17 cellular contexts compared by ENCODE assay signal in the genomic region with DNA sequence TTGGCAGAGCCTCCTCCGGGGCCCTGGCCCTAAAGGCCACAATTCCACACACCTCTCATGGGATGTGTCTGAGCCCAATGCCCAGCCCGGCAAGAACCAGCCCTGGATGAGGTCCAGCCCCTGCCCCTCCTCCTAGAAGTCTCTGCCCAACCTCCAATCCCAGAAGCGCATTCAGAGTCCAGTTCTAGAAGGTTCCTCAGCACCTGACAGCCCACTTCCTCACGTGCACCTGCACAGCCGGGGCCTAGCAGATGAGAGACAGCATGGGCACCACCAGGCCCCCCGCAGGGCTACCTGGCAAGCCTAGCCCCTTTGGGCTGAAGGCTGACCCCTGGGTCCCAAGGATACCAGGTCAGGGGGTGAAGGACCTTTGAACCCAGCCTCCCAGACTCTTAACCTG. TPM values are rescaled to one million over a fixed set of nuclear protein-coding genes. Genes with fewer than 3 reads are reported as not detected.
DNase-seq lines count a peak whose midpoint lies in the region; ATAC-seq and TF ChIP-seq lines count a peak whose summit lies in the region.
"Had no signal": no experiment of that assay in that cellular context is flagged by ENCODE, and none has a peak within 500 bp of the region (broad histone marks: within the 10 kb centered on the region; RNA-seq: fewer than 3 reads in every experiment).

No MANE protein-coding gene starts in this region.

- H2BK12ac ChIP-seq in mesenchymal stem cell (ENCODE audit: low read length in 2 of 2) = peak overlapping the region; percentile 95

- dilution Hi-C loops in IMR-90 (cut with HindIII; ENCODE audit: low sequenced_read_pairs, unreplicated experiment) = no loop called here

- H2BK120ac ChIP-seq in IMR-90 (ENCODE audit: low read depth, low read length) (peak overlapping the region; percentile 95; the same call in 1 of the 2 replicates), mesenchymal stem cell (ENCODE audit: low read depth, low read length) (peak overlapping the region; percentile 12)

- H3K36me3 Mint-ChIP-seq in activated CD8-positive, alpha-beta T cell treated with anti-CD3 and anti-CD28 coated beads, Interleukin-2, amount 10 ng/mL, durations not matched to agents 7 days and 5 days (ENCODE audit: low read depth) = no peaks in the 10 kb centered on the region
- peaks cover 2% of the 10 kb centered on the region for H3K36me3 Mint-ChIP-seq in activated CD8-positive, alpha-beta T cell treated with anti-CD3 and anti-CD28 coated beads for 36 hours (ENCODE audit: low read depth)
- H3K36me3 Mint-ChIP-seq: CD8-positive, alpha-beta T cell had no signal

- H3K23ac ChIP-seq in IMR-90 (ENCODE audit: low read depth, low read length) (no peak overlapping the region), mesenchymal stem cell (ENCODE audit: low read length in 2 of 2) (no peak overlapping the region)

- H3K36me3 ChIP-seq in IMR-90 (ENCODE audit: control insufficient read depth, insufficient read depth, low read length) = no peaks in the 10 kb centered on the region
- no peaks in the 10 kb centered on the region for H3K36me3 ChIP-seq in mesenchymal stem cell (ENCODE audit: control insufficient read depth in 1 of 2, insufficient read depth in 2 of 2, low read depth in 1 of 2, low read length in 2 of 2)

- H2AK5ac ChIP-seq in IMR-90 (ENCODE audit: low read depth, low read length) (peak overlapping the region; percentile 44; the same call in 1 of the 2 replicates), mesenchymal stem cell (ENCODE audit: low read length, severe bottlenecking) (no peak overlapping the region)

- in situ Hi-C loops in IMR-90 (cut with MboI; ENCODE audit: low sequenced_read_pairs) = loop anchor here (10.0 to 25.0 kb wide), 2 partner anchors 472 to 710 kb away; no protein-coding TSS in a partner anchor

- no peak overlapping the region for H4K5ac ChIP-seq in IMR-90 (ENCODE audit: low read depth, low read length)

- BruUV-seq in IMR-90 (replicated peaks; lab: Mats Ljungman, UMichigan) = no TSS peak

- no peak for TF ChIP-seq POLR2A in IMR-90 (IDR thresholded peaks at IDR 0.05; ENCODE audit: low read depth, low read length)

- WGBS in IMR-90 (ENCODE audit: extremely low coverage in 2 of 2, insufficient read length in 1 of 2), 2 experiments = 97% methylated on average over 6 of the region's 6 CpGs; no CpG with 5 or more reads in 1 of the 2 experiments
- 98% methylated on average over 6 of the region's 6 CpGs for WGBS in mesenchymal stem cell

- H3K9ac ChIP-seq in IMR-90 (ENCODE audit: low read depth, low read length) (no peak overlapping the region), mesenchymal stem cell (ENCODE audit: low read length) (no peak overlapping the region)

- H3K27me3 ChIP-seq in AG04450 (ENCODE audit: control insufficient read depth, insufficient read depth, low read length) (no peaks in the 10 kb centered on the region), IMR-90 (ENCODE audit: control insufficient read depth, insufficient read depth, low read length) (no peaks in the 10 kb centered on the region), mesenchymal stem cell (ENCODE audit: control insufficient read depth in 1 of 2, insufficient read depth in 1 of 2, low read length in 2 of 2) (no peaks in the 10 kb centered on the region)

- ATAC-seq in activated CD8-positive, alpha-beta T cell treated with anti-CD3 and anti-CD28 coated beads, Interleukin-2, amount 10 ng/mL, durations not matched to agents 7 days and 5 days = no peak
- ATAC-seq in activated CD8-positive, alpha-beta T cell treated with anti-CD3 and anti-CD28 coated beads for 36 hours = no peak
- ATAC-seq in IMR-90 (ENCODE audit: low read depth) (no peak), HG02970 (IDR thresholded peaks at IDR 0.05; ENCODE audit: low FRiP score, unreplicated experiment) (no peak), GM19455 (IDR thresholded peaks at IDR 0.05; ENCODE audit: unreplicated experiment) (no peak)
- ATAC-seq: CD8-positive, alpha-beta T cell; HepG2 had no signal

- no peak for TF ChIP-seq RAD21 in IMR-90 (IDR thresholded peaks at IDR 0.05; ENCODE audit: low read length)

- CTCF ChIA-PET in activated CD8-positive, alpha-beta T cell treated with anti-CD3 and anti-CD28 coated beads, Interleukin-2, amount 10 ng/mL, durations not matched to agents 7 days and 5 days (lab: Charles Lee) = interaction anchor here (1.8 kb wide), 1 partner anchor 33 kb away, joined by 3 read pairs; the partner anchor contains the start of gene PHLDA2
- CTCF ChIA-PET in activated CD8-positive, alpha-beta T cell treated with anti-CD3 and anti-CD28 coated beads for 36 hours (lab: Charles Lee) = interaction anchor here (1.0 to 1.9 kb wide), 2 partner anchors 9 to 33 kb away, joined by 3 to 6 read pairs; no protein-coding TSS in a partner anchor
- CTCF ChIA-PET in AG04450 (lab: Charles Lee) (interaction anchor here (2.1 kb wide), 1 partner anchor 366 kb away, joined by 8 read pairs; no protein-coding TSS in a partner anchor), IMR-90 (lab: Yijun Ruan, JAX) (no interaction called here)

- H3K4me1 Mint-ChIP-seq in activated CD8-positive, alpha-beta T cell treated with anti-CD3 and anti-CD28 coated beads, Interleukin-2, amount 10 ng/mL, durations not matched to agents 7 days and 5 days (ENCODE audit: low read depth) = peaks cover 57% of the 10 kb centered on the region
- H3K4me1 Mint-ChIP-seq in activated CD8-positive, alpha-beta T cell treated with anti-CD3 and anti-CD28 coated beads for 36 hours (ENCODE audit: low read depth) = peaks cover 30% of the 10 kb centered on the region

- H3K27ac Mint-ChIP-seq in activated CD8-positive, alpha-beta T cell treated with anti-CD3 and anti-CD28 coated beads, Interleukin-2, amount 10 ng/mL, durations not matched to agents 7 days and 5 days = peak overlapping the region; percentile 43
- H3K27ac Mint-ChIP-seq in activated CD8-positive, alpha-beta T cell treated with anti-CD3 and anti-CD28 coated beads for 36 hours = no peak overlapping the region

- H3K9me3 ChIP-seq in AG04450 (ENCODE audit: control insufficient read depth, insufficient read depth, low read length) = peaks cover 3% of the 10 kb centered on the region; the same call in 1 of the 2 replicates
- H3K9me3 ChIP-seq in IMR-90 (ENCODE audit: control insufficient read depth, insufficient read depth, low read length) = no peaks in the 10 kb centered on the region
- H3K9me3 ChIP-seq in mesenchymal stem cell (ENCODE audit: control insufficient read depth, low read length) = no peaks in the 10 kb centered on the region

- no peak overlapping the region for H3K14ac ChIP-seq in IMR-90 (replicated peaks; ENCODE audit: low read depth, low read length)
- no peak overlapping the region for H3K14ac ChIP-seq in mesenchymal stem cell (ENCODE audit: low read length in 2 of 2)

- H3K9me3 Mint-ChIP-seq in activated CD8-positive, alpha-beta T cell treated with anti-CD3 and anti-CD28 coated beads, Interleukin-2, amount 10 ng/mL, durations not matched to agents 7 days and 5 days (ENCODE audit: insufficient read depth) = no peaks in the 10 kb centered on the region
- no peaks in the 10 kb centered on the region for H3K9me3 Mint-ChIP-seq in activated CD8-positive, alpha-beta T cell treated with anti-CD3 and anti-CD28 coated beads for 36 hours
- H3K9me3 Mint-ChIP-seq: CD8-positive, alpha-beta T cell; HFFc6 had no signal

- H3K4me1 ChIP-seq in IMR-90 (ENCODE audit: control insufficient read depth, insufficient read depth, low read length) (peaks cover 22% of the 10 kb centered on the region), mesenchymal stem cell (ENCODE audit: control insufficient read depth, insufficient read depth, low read depth, low read length) (peaks cover 31% of the 10 kb centered on the region)

- H3K27ac ChIP-seq in AG04450 (ENCODE audit: low read depth, low read length) (peak overlapping the region; percentile 21), IMR-90 (ENCODE audit: insufficient read depth, low read length) (no peak overlapping the region), mesenchymal stem cell (ENCODE audit: low read length, poor library complexity, severe bottlenecking) (no peak overlapping the region)
- H3K27ac ChIP-seq: C4-2B had no signal

- intact Hi-C loops in activated CD8-positive, alpha-beta T cell treated with anti-CD3 and anti-CD28 coated beads for 36 hours (cut with micrococcal nuclease) = loop anchor here (10.0 kb wide), 1 partner anchor 592 kb away; the partner anchor contains the start of genes C11orf21 and TSPAN32
- intact Hi-C loops in IMR-90 (cut with micrococcal nuclease) = loop anchor here (10.0 kb wide), 1 partner anchor 702 kb away; no protein-coding TSS in a partner anchor

- POLR2A ChIA-PET in activated CD8-positive, alpha-beta T cell treated with anti-CD3 and anti-CD28 coated beads, Interleukin-2, amount 10 ng/mL, durations not matched to agents 7 days and 5 days (lab: Charles Lee) = no interaction called here
- POLR2A ChIA-PET in activated CD8-positive, alpha-beta T cell treated with anti-CD3 and anti-CD28 coated beads for 36 hours (lab: Charles Lee) = interaction anchor here (1.0 kb wide), 1 partner anchor 10 kb away, joined by 3 read pairs; no protein-coding TSS in a partner anchor
- POLR2A ChIA-PET in AG04450 (lab: Yijun Ruan, JAX) (no interaction called here), IMR-90 (lab: Charles Lee; ENCODE audit: unreplicated experiment) (no interaction called here)

- H3K4ac ChIP-seq in IMR-90 (ENCODE audit: low read depth, low read length) (peak overlapping the region; percentile 96; the same call in 1 of the 2 replicates), mesenchymal stem cell (ENCODE audit: low read depth in 1 of 2, low read length in 2 of 2) (peak overlapping the region; percentile 39 to 60)

- H3K79me1 ChIP-seq in IMR-90 (ENCODE audit: low read depth in 1 of 2, low read length in 2 of 2) = peaks cover 0 to 17% of the 10 kb centered on the region in 2 experiments; a peak in 1 of 4 replicates
- H3K79me1 ChIP-seq in mesenchymal stem cell (replicated peaks; ENCODE audit: low read length, poor library complexity, severe bottlenecking) = no peaks in the 10 kb centered on the region

- H2BK5ac ChIP-seq in IMR-90 (ENCODE audit: low read depth, low read length, poor library complexity, severe bottlenecking) = no peak overlapping the region
- no peak overlapping the region for H2BK5ac ChIP-seq in mesenchymal stem cell (ENCODE audit: low read depth, low read length, poor library complexity, severe bottlenecking)

- H4K91ac ChIP-seq in IMR-90 (ENCODE audit: insufficient read depth, low read depth, low read length) (peak overlapping the region; percentile 92; the same call in 1 of the 2 replicates), mesenchymal stem cell (ENCODE audit: low read length) (peak overlapping the region; percentile 97)

- no peak overlapping the region for H3K4me2 ChIP-seq in IMR-90 (ENCODE audit: low read depth, low read length)
- H3K4me2 ChIP-seq in mesenchymal stem cell (ENCODE audit: low read length, poor library complexity, severe bottlenecking) = no peak overlapping the region

- no peak overlapping the region for H2AK9ac ChIP-seq in IMR-90 (replicated peaks; ENCODE audit: low read depth, low read length, poor library complexity)

- H2AFZ ChIP-seq in IMR-90 (replicated peaks; ENCODE audit: low read length, poor library complexity) (peak overlapping the region; percentile 28), mesenchymal stem cell (ENCODE audit: low read depth, low read length) (no peak overlapping the region)

- H3K4me3 ChIP-seq in AG04450 (ENCODE audit: low read depth, low read length) = no peak overlapping the region
- no peak overlapping the region for H3K4me3 ChIP-seq in IMR-90 (ENCODE audit: insufficient read depth, low read depth, low read length)
- no peak overlapping the region for H3K4me3 ChIP-seq in mesenchymal stem cell (ENCODE audit: insufficient read depth in 1 of 2, low read depth in 1 of 2, low read length in 2 of 2)

- H3K9me1 ChIP-seq in IMR-90 (ENCODE audit: insufficient read depth, low read length) = peaks cover 27% of the 10 kb centered on the region

- TF ChIP-seq CTCF in activated CD8-positive, alpha-beta T cell treated with anti-CD3 and anti-CD28 coated beads for 36 hours (IDR thresholded peaks at IDR 0.05) = no peak
- TF ChIP-seq CTCF in AG04450 (IDR thresholded peaks at IDR 0.05; ENCODE audit: low read depth, low read length) = no peak
- no peak for TF ChIP-seq CTCF in IMR-90 (conservative IDR thresholded peaks at IDR 0.05; ENCODE audit: low read depth, low read length)

- no peak for DNase-seq in activated CD8-positive, alpha-beta T cell treated with anti-CD3 and anti-CD28 coated beads, Interleukin-2, amount 10 ng/mL, durations not matched to agents 7 days and 5 days
- DNase-seq in activated CD8-positive, alpha-beta T cell treated with anti-CD3 and anti-CD28 coated beads for 36 hours = no peak
- no peak for DNase-seq in AG04450 (ENCODE audit: low read depth, low spot score)
- DNase-seq in IMR-90 = no peak
- no peak for DNase-seq in mesenchymal stem cell
- DNase-seq in islet precursor cell = no peak
- DNase-seq: 8988T; CD8-positive, alpha-beta T cell; COR-L47; DMS53; GF-D8; HCEC 1CT; HFFc6 had no signal

- H3K4me3 Mint-ChIP-seq in activated CD8-positive, alpha-beta T cell treated with anti-CD3 and anti-CD28 coated beads, Interleukin-2, amount 10 ng/mL, durations not matched to agents 7 days and 5 days = no peak overlapping the region
- no peak overlapping the region for H3K4me3 Mint-ChIP-seq in activated CD8-positive, alpha-beta T cell treated with anti-CD3 and anti-CD28 coated beads for 36 hours
- H3K4me3 Mint-ChIP-seq: CD8-positive, alpha-beta T cell; HFFc6 had no signal

- H2BK15ac ChIP-seq in IMR-90 (ENCODE audit: low read depth, low read length) (peak overlapping the region; percentile 98; the same call in 1 of the 3 replicates), mesenchymal stem cell (ENCODE audit: low read depth, poor library complexity, severe bottlenecking) (peak overlapping the region; percentile 85)

- H3K27me3 Mint-ChIP-seq in activated CD8-positive, alpha-beta T cell treated with anti-CD3 and anti-CD28 coated beads, Interleukin-2, amount 10 ng/mL, durations not matched to agents 7 days and 5 days (ENCODE audit: low read depth) = no peaks in the 10 kb centered on the region
- no peaks in the 10 kb centered on the region for H3K27me3 Mint-ChIP-seq in activated CD8-positive, alpha-beta T cell treated with anti-CD3 and anti-CD28 coated beads for 36 hours

- no peak overlapping the region for H3K56ac ChIP-seq in IMR-90 (ENCODE audit: extremely low read depth, insufficient read depth, low read length)

- no peak overlapping the region for H4K8ac ChIP-seq in IMR-90 (ENCODE audit: low read depth in 2 of 2, low read length in 2 of 2)
- peak overlapping the region; percentile 8 for H4K8ac ChIP-seq in mesenchymal stem cell (ENCODE audit: low read length)

- H3K18ac ChIP-seq in IMR-90 (ENCODE audit: low read depth, low read length) (no peak overlapping the region), mesenchymal stem cell (ENCODE audit: low read depth in 1 of 2, low read length in 2 of 2) (no peak overlapping the region)

- H2BK20ac ChIP-seq in IMR-90 (ENCODE audit: low read depth, low read length) = peak overlapping the region; percentile 95; the same call in 1 of the 2 replicates

- no peaks in the 10 kb centered on the region for H4K20me1 ChIP-seq in IMR-90 (ENCODE audit: insufficient read depth, low read length)

RNA-seq across cellular contexts. Expression of gene CDKN1C, which starts 11.5 kb away (rescaled TPM):
- total RNA-seq in activated CD8-positive, alpha-beta T cell treated with anti-CD3 and anti-CD28 coated beads, Interleukin-2, amount 10 ng/mL, durations not matched to agents 7 days and 5 days = under 1 TPM; 0.21 to 0.32 TPM
- total RNA-seq in activated CD8-positive, alpha-beta T cell treated with anti-CD3 and anti-CD28 coated beads for 36 hours = 1 to 10 TPM; 1.6 TPM
- polyA plus RNA-seq in AG04450 (2011; rRNA removed) = 6.3 and 8.1 TPM in 2 replicates
- polyA minus RNA-seq in AG04450 (2011; rRNA and poly(A)+ RNA removed) = 1.8 and 4.0 TPM in 2 replicates
- total RNA-seq in IMR-90 (2012; rRNA removed) = 1.6 and 2.2 TPM in 2 replicates
- 3.0 and 3.7 TPM in 2 replicates for polyA plus RNA-seq in IMR-90 (2012; rRNA removed)
- polyA plus RNA-seq in IMR-90 (2012; cell fraction: cytosol; rRNA removed) = 3.6 and 6.4 TPM in 2 replicates
- polyA plus RNA-seq in IMR-90 (2012; cell fraction: nucleus; rRNA removed; ENCODE audit: low replicate concordance) = 5.3 and 8.9 TPM in 2 replicates
- polyA plus RNA-seq in mesenchymal stem cell (2013, experiment 1 of 2) = 29.4 TPM
- polyA plus RNA-seq in mesenchymal stem cell (2013, experiment 2 of 2) = 31.0 TPM
- total RNA-seq: HepG2 had no signal
- polyA plus RNA-seq: HepG2 had no signal

RNA-seq across cellular contexts. Expression of gene PHLDA2, which starts 32.2 kb away (rescaled TPM):
- 1 to 10 TPM; 1.3 to 2.6 TPM for total RNA-seq in activated CD8-positive, alpha-beta T cell treated with anti-CD3 and anti-CD28 coated beads, Interleukin-2, amount 10 ng/mL, durations not matched to agents 7 days and 5 days
- total RNA-seq in activated CD8-positive, alpha-beta T cell treated with anti-CD3 and anti-CD28 coated beads for 36 hours = 1 to 10 TPM; 3.6 to 3.7 TPM
- polyA plus RNA-seq in AG04450 (2011; rRNA removed) (9.6 and 14.4 TPM in 2 replicates), IMR-90 (2012; rRNA removed) (89.0 and 154 TPM in 2 replicates)
- polyA minus RNA-seq in AG04450 (2011; rRNA and poly(A)+ RNA removed) = 3.2 and 3.6 TPM in 2 replicates
- 3.8 and 4.4 TPM in 2 replicates for total RNA-seq in IMR-90 (2012; rRNA removed)
- polyA plus RNA-seq in IMR-90 (2012; cell fraction: cytosol; rRNA removed) = 190 and 339 TPM in 2 replicates
- 56.3 and 191 TPM in 2 replicates for polyA plus RNA-seq in IMR-90 (2012; cell fraction: nucleus; rRNA removed; ENCODE audit: low replicate concordance)
- polyA plus RNA-seq in mesenchymal stem cell (2013, experiment 1 of 2) = 272 TPM
- polyA plus RNA-seq in mesenchymal stem cell (2013, experiment 2 of 2) = 276 TPM
